15 cellular contexts compared by ENCODE assay signal in the genomic region with DNA sequence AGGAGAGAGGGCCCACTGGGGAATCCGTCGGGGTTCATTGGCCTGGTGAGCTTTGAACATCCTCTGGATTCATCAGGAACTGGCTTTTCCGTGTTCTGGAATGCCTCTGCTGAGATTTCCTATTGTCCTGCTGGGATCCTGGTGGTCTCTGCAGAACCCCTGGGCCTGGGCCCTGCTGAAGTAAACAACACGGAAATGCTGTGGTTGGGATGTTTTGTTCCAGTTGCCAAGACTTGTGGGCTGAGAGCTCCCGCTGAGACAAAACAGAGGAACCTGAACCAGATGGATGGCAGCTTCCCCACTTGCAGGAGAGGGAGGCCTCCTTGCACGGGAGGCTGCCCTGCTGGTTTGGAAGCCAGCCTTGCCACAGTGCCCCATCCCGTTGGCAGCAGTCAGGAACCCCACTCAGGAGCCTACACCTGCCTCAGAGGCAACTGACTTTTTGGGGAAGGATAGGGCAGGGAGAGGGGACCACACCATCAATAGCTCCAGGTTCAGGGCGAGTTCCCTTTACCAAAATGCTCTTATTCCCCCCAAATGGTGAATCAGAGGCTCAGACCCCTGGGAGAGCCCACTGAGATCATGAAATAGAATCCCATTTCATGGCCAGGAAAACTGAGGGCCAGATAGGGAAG.
DNase-seq lines count a peak whose midpoint lies in the region; ATAC-seq and TF ChIP-seq lines count a peak whose summit lies in the region.
"Had no signal": no experiment of that assay in that cellular context is flagged by ENCODE, and none has a peak within 500 bp of the region (broad histone marks: within the 10 kb centered on the region; RNA-seq: fewer than 3 reads in every experiment).

No MANE protein-coding gene starts in this region.

- H3K9me3 Mint-ChIP-seq in activated naive CD4-positive, alpha-beta T cell treated with anti-CD3 and anti-CD28 coated beads for 36 hours = no peaks in the 10 kb centered on the region
- H3K9me3 Mint-ChIP-seq: activated naive CD8-positive, alpha-beta T cell treated with anti-CD3 and anti-CD28 coated beads, Interleukin-2, amount 10 ng/mL, durations not matched to agents 7 days and 5 days; naive thymus-derived CD8-positive, alpha-beta T cell had no signal

- no peak overlapping the region for H3K23ac ChIP-seq in mesendoderm (ENCODE audit: low read length)

- CTCF ChIA-PET in activated naive CD4-positive, alpha-beta T cell treated with anti-CD3 and anti-CD28 coated beads for 36 hours (lab: Charles Lee) = no interaction called here

- no peak overlapping the region for H2BK5ac ChIP-seq in mesendoderm (ENCODE audit: low read length)

- H3K18ac ChIP-seq in mesendoderm (ENCODE audit: low read length) = no peak overlapping the region

- no peak overlapping the region for H3K27ac ChIP-seq in BLaER1 treated with 17β-estradiol and CSF1 and Interleukin-3, amounts not matched to agents 10 nM and 100 nM
- H3K27ac ChIP-seq in mesendoderm (ENCODE audit: low read depth, low read length) = no peak overlapping the region
- H3K27ac ChIP-seq: VCaP had no signal

- H3K4me1 Mint-ChIP-seq in activated naive CD4-positive, alpha-beta T cell treated with anti-CD3 and anti-CD28 coated beads for 36 hours (ENCODE audit: low read depth) = no peaks in the 10 kb centered on the region

- H4K5ac ChIP-seq in mesendoderm (ENCODE audit: low read length) = no peak overlapping the region

- H3K4me3 Mint-ChIP-seq in activated naive CD4-positive, alpha-beta T cell treated with anti-CD3 and anti-CD28 coated beads for 36 hours = no peak overlapping the region
- H3K4me3 Mint-ChIP-seq: activated naive CD8-positive, alpha-beta T cell treated with anti-CD3 and anti-CD28 coated beads, Interleukin-2, amount 10 ng/mL, durations not matched to agents 7 days and 5 days; naive thymus-derived CD8-positive, alpha-beta T cell; stimulated activated naive B cell treated with anti-CD40 and anti-IgM and Interleukin-4, amounts not matched to agents 10 μg/mL and 1 μg/mL and 100 μg/mL, for 72 hours had no signal

- intact Hi-C loops in mucosa of descending colon (cut with DNase I, micrococcal nuclease) = no loop called here
- intact Hi-C loops in activated naive CD4-positive, alpha-beta T cell treated with anti-CD3 and anti-CD28 coated beads for 36 hours (cut with micrococcal nuclease) = loop anchor here (5.0 kb wide), 1 partner anchor 72 kb away; no protein-coding TSS in a partner anchor

- H3K4me1 ChIP-seq in BLaER1 treated with 17β-estradiol and CSF1 and Interleukin-3, amounts not matched to agents 10 nM and 100 nM = peaks cover 9 to 34% (median 27%) of the 10 kb centered on the region in 10 experiments; a peak in 19 of 20 replicates
- H3K4me1 ChIP-seq in mesendoderm (ENCODE audit: control insufficient read depth, low read depth, low read length) (peaks cover 5% of the 10 kb centered on the region), mucosa of descending colon (ENCODE audit: low read depth) (peaks cover 14% of the 10 kb centered on the region)
- H3K4me1 ChIP-seq: HAP-1 had no signal

- H3K9me3 ChIP-seq in BLaER1 treated with 17β-estradiol and CSF1 and Interleukin-3, amounts not matched to agents 10 nM and 100 nM (replicated peaks in 1 of 11) = peaks cover 0 to 16% (median 0%) of the 10 kb centered on the region in 11 experiments; a peak in 5 of 22 replicates
- H3K9me3 ChIP-seq in mucosa of descending colon = no peaks in the 10 kb centered on the region
- H3K9me3 ChIP-seq: HAP-1 had no signal

- H2AK5ac ChIP-seq in mesendoderm (ENCODE audit: low read length) = peak overlapping the region; percentile 65

- no peak overlapping the region for H4K8ac ChIP-seq in mesendoderm (ENCODE audit: low read depth, low read length)

- no peak overlapping the region for H2BK120ac ChIP-seq in mesendoderm (ENCODE audit: low read depth, low read length)

- H3K27me3 Mint-ChIP-seq in activated naive CD4-positive, alpha-beta T cell treated with anti-CD3 and anti-CD28 coated beads for 36 hours (ENCODE audit: low read depth) = no peaks in the 10 kb centered on the region

- TF ChIP-seq RAD21 in Ishikawa (IDR thresholded peaks at IDR 0.05; ENCODE audit: low read depth) = no peak

- no peaks in the 10 kb centered on the region for H3K36me3 Mint-ChIP-seq in activated naive CD4-positive, alpha-beta T cell treated with anti-CD3 and anti-CD28 coated beads for 36 hours (ENCODE audit: low read depth)
- H3K36me3 Mint-ChIP-seq: activated naive CD8-positive, alpha-beta T cell treated with anti-CD3 and anti-CD28 coated beads, Interleukin-2, amount 10 ng/mL, durations not matched to agents 7 days and 5 days; naive thymus-derived CD8-positive, alpha-beta T cell had no signal

- H3K4me3 ChIP-seq in BLaER1 treated with 17β-estradiol and CSF1 and Interleukin-3, amounts not matched to agents 10 nM and 100 nM = no peak overlapping the region
- H3K4me3 ChIP-seq in mesendoderm (ENCODE audit: low read length) = no peak overlapping the region
- no peak overlapping the region for H3K4me3 ChIP-seq in mucosa of descending colon
- H3K4me3 ChIP-seq: HAP-1 had no signal

- peak overlapping the region; percentile 5 for H3K56ac ChIP-seq in mesendoderm (ENCODE audit: low read length)

- no CpG with 5 or more reads among the region's 8 CpGs for WGBS in mesendoderm (ENCODE audit: extremely low coverage, insufficient coverage, low lambda C conversion rate)

- H2BK15ac ChIP-seq in mesendoderm (replicated peaks; ENCODE audit: low read depth) = no peak overlapping the region

- no peak overlapping the region for H3K27ac Mint-ChIP-seq in activated naive CD4-positive, alpha-beta T cell treated with anti-CD3 and anti-CD28 coated beads for 36 hours
- H3K27ac Mint-ChIP-seq: activated naive CD8-positive, alpha-beta T cell treated with anti-CD3 and anti-CD28 coated beads, Interleukin-2, amount 10 ng/mL, durations not matched to agents 7 days and 5 days; stimulated activated naive B cell treated with anti-CD40 and anti-IgM and Interleukin-4, amounts not matched to agents 10 μg/mL and 1 μg/mL and 100 μg/mL, for 72 hours had no signal

- no peaks in the 10 kb centered on the region for H4K20me1 ChIP-seq in BLaER1 treated with 17β-estradiol and CSF1 and Interleukin-3, amounts not matched to agents 10 nM and 100 nM

- peak; percentile 30 for DNase-seq in cerebellar cortex (ENCODE audit: low spot score)
- no peak for DNase-seq in mesendoderm
- no peak for DNase-seq in activated effector memory CD4-positive, alpha-beta T cell treated with Interleukin-2 at 50 U/mL for 16 hours
- no peak for DNase-seq in mucosa of descending colon
- no peak for DNase-seq in activated naive CD4-positive, alpha-beta T cell treated with anti-CD3 and anti-CD28 coated beads for 36 hours
- DNase-seq: activated naive CD8-positive, alpha-beta T cell treated with anti-CD3 and anti-CD28 coated beads, Interleukin-2, amount 10 ng/mL, durations not matched to agents 7 days and 5 days; NCI-H2029; stimulated activated CD4-positive, alpha-beta T cell treated with anti-CD3 and anti-CD28 coated beads, Interleukin-4, amount 100 ng/mL, for 4 hours; stimulated activated naive B cell treated with anti-CD40 and anti-IgM and Interleukin-4, amounts not matched to agents 10 μg/mL and 1 μg/mL and 100 μg/mL, for 72 hours had no signal

- H3K4me2 ChIP-seq in BLaER1 treated with 17β-estradiol and CSF1 and Interleukin-3, amounts not matched to agents 10 nM and 100 nM = peak overlapping the region; percentile 13 to 70 (median 56); a peak in 20 of 22 replicates
- no peak overlapping the region for H3K4me2 ChIP-seq in mesendoderm (ENCODE audit: low read length)

- no peak for ATAC-seq in GM18870 (IDR thresholded peaks at IDR 0.05; ENCODE audit: unreplicated experiment)
- no peak for ATAC-seq in mucosa of descending colon
- ATAC-seq: naive thymus-derived CD8-positive, alpha-beta T cell had no signal

- no peaks in the 10 kb centered on the region for H3K27me3 ChIP-seq in BLaER1 treated with 17β-estradiol and CSF1 and Interleukin-3, amounts not matched to agents 10 nM and 100 nM
- H3K27me3 ChIP-seq in mesendoderm (ENCODE audit: insufficient read depth, low read length, poor library complexity) = no peaks in the 10 kb centered on the region

- H3K79me2 ChIP-seq in mesendoderm (ENCODE audit: control insufficient read depth, insufficient read depth, low read length) = no peaks in the 10 kb centered on the region

- no peak for TF ChIP-seq CTCF in mucosa of descending colon (IDR thresholded peaks at IDR 0.05)

- no peak for TF ChIP-seq EP300 in Ishikawa (IDR thresholded peaks at IDR 0.05; ENCODE audit: borderline replicate concordance)

- H3K9ac ChIP-seq in BLaER1 treated with 17β-estradiol and CSF1 and Interleukin-3, amounts not matched to agents 10 nM and 100 nM = 0 out of 22 replicates have a peak overlapping the region, but pooled peaks of 1 of the 11 experiments have one; percentile 18
- no peak overlapping the region for H3K9ac ChIP-seq in mesendoderm (ENCODE audit: low read length)

- no peaks in the 10 kb centered on the region for H3K79me1 ChIP-seq in mesendoderm (ENCODE audit: low read length)

- H3K4ac ChIP-seq in mesendoderm (ENCODE audit: low read depth, low read length) = no peak overlapping the region

- H3K36me3 ChIP-seq in BLaER1 treated with 17β-estradiol and CSF1 and Interleukin-3, amounts not matched to agents 10 nM and 100 nM = no peaks in the 10 kb centered on the region
- H3K36me3 ChIP-seq in mesendoderm (ENCODE audit: control insufficient read depth, insufficient read depth, low read length) (no peaks in the 10 kb centered on the region), mucosa of descending colon (ENCODE audit: low read depth) (no peaks in the 10 kb centered on the region)
- H3K36me3 ChIP-seq: HAP-1 had no signal

TF ChIP-seq in Ishikawa, 13 proteins besides CTCF, POLR2A, EP300 and RAD21:
- TF ChIP-seq TCF12 (IDR thresholded peaks at IDR 0.05; ENCODE audit: low read depth) (0 out of 2 replicates have a peak, but pooled peaks have one; percentile 23), ZBTB7A (IDR thresholded peaks at IDR 0.05; ENCODE audit: low read depth) (no peak)
